Comparison of ENCODE assay signal across 19 cellular contexts in genomic region chr12:58309806-58310205, GRCh38.
A peak's percentile ranks its signal among the peaks of the same experiment; 100 is the strongest.
DNase-seq lines count a peak whose midpoint lies in the region; ATAC-seq and TF ChIP-seq lines count a peak whose summit lies in the region.
"Had no signal": no experiment of that assay in that cellular context is flagged by ENCODE, and none has a peak within 500 bp of the region (broad histone marks: within the 10 kb centered on the region; RNA-seq: fewer than 3 reads in every experiment).

No MANE protein-coding gene starts in this region.

- peaks cover 45% of the 10 kb centered on the region for H3K4me1 Mint-ChIP-seq in chondrocyte (ENCODE audit: low read depth)
- H3K4me1 Mint-ChIP-seq in activated T-cell treated with anti-CD3 and anti-CD28 coated beads, Interleukin-2, amount 50 U/mL, for 72 hours (ENCODE audit: low read depth): no peaks in the 10 kb centered on the region
- H3K4me1 Mint-ChIP-seq: activated CD8-positive, alpha-beta memory T cell treated with anti-CD3 and anti-CD28 coated beads, Interleukin-2, amount 10 ng/mL, durations not matched to agents 7 days and 5 days; activated naive CD4-positive, alpha-beta T cell treated with anti-CD3 and anti-CD28 coated beads, Interleukin-2, amount 50 U/mL, for 24 hours; central memory CD8-positive, alpha-beta T cell; nephron progenitor cell had no signal

- H3K79me2 ChIP-seq in trophoblast cell (ENCODE audit: control insufficient read depth, insufficient read depth, low read length, poor library complexity): no peaks in the 10 kb centered on the region

- peaks cover 18% of the 10 kb centered on the region for H3K79me1 ChIP-seq in trophoblast cell (ENCODE audit: low read length)

- peaks cover 5 to 8% of the 10 kb centered on the region in 2 experiments for H3K4me1 ChIP-seq in trophoblast cell (ENCODE audit: control insufficient read depth in 1 of 2, insufficient read depth in 2 of 2, low read length in 2 of 2)

- H3K27me3 ChIP-seq in trophoblast cell (ENCODE audit: insufficient read depth, low read length): no peaks in the 10 kb centered on the region

- H2BK12ac ChIP-seq in trophoblast cell (ENCODE audit: low read length): no peak overlapping the region

- no peak overlapping the region for H3K23ac ChIP-seq in trophoblast cell (ENCODE audit: low read length)

- H2AFZ ChIP-seq in trophoblast cell (ENCODE audit: insufficient read depth, low read length, poor library complexity): no peak overlapping the region

- H3K27me3 Mint-ChIP-seq in chondrocyte (ENCODE audit: low read depth): no peaks in the 10 kb centered on the region
- no peaks in the 10 kb centered on the region for H3K27me3 Mint-ChIP-seq in activated T-cell treated with anti-CD3 and anti-CD28 coated beads, Interleukin-2, amount 50 U/mL, for 72 hours (ENCODE audit: low read depth)
- H3K27me3 Mint-ChIP-seq: activated CD8-positive, alpha-beta memory T cell treated with anti-CD3 and anti-CD28 coated beads, Interleukin-2, amount 10 ng/mL, durations not matched to agents 7 days and 5 days; central memory CD8-positive, alpha-beta T cell had no signal

- H2BK5ac ChIP-seq in trophoblast cell (ENCODE audit: low read depth, low read length, poor library complexity): peak overlapping the region; percentile 8

- H3K4me3 Mint-ChIP-seq in chondrocyte (ENCODE audit: unreplicated experiment): no peak overlapping the region
- H3K4me3 Mint-ChIP-seq in activated T-cell treated with anti-CD3 and anti-CD28 coated beads, Interleukin-2, amount 50 U/mL, for 72 hours: no peak overlapping the region
- H3K4me3 Mint-ChIP-seq: activated CD8-positive, alpha-beta memory T cell treated with anti-CD3 and anti-CD28 coated beads, Interleukin-2, amount 10 ng/mL, durations not matched to agents 7 days and 5 days; activated naive CD4-positive, alpha-beta T cell treated with anti-CD3 and anti-CD28 coated beads, Interleukin-2, amount 50 U/mL, for 24 hours; CD4-positive, alpha-beta T cell; central memory CD8-positive, alpha-beta T cell; nephron progenitor cell had no signal

- no peaks in the 10 kb centered on the region for H3K36me3 ChIP-seq in trophoblast cell (ENCODE audit: control insufficient read depth in 1 of 2, insufficient read depth in 2 of 2, low read length in 2 of 2)
- H3K36me3 ChIP-seq: WERI-Rb-1 had no signal

- DNase-seq in chondrocyte (ENCODE audit: low spot score): no peak
- no peak for DNase-seq in trophoblast cell
- no peak for DNase-seq in NCI-H1436 (lab: John Stamatoyannopoulos, UW)
- DNase-seq in pons (ENCODE audit: low spot score): no peak
- no peak for DNase-seq in SKM-1 treated with dmso at 0.1 percent for 144 hours (lab: John Stamatoyannopoulos, UW; ENCODE audit: unreplicated experiment)
- no peak for DNase-seq in activated T-cell treated with anti-CD3 and anti-CD28 coated beads, Interleukin-2, amount 50 U/mL, for 72 hours
- DNase-seq: activated CD8-positive, alpha-beta memory T cell treated with anti-CD3 and anti-CD28 coated beads, Interleukin-2, amount 10 ng/mL, durations not matched to agents 7 days and 5 days; CD4-positive, alpha-beta T cell; hippocampal formation; NCI-H1694 treated with DMSO at 0.1 percent for 48 hours; nephron progenitor cell; NK-92 treated with Interleukin-12 subunit alpha and Interleukin-12 subunit beta, amount 100 ng/mL, for 24 hours; WERI-Rb-1 had no signal

- H4K91ac ChIP-seq in trophoblast cell (ENCODE audit: low read depth, low read length): peak overlapping the region; percentile 49

- H3K27ac Mint-ChIP-seq in chondrocyte (ENCODE audit: unreplicated experiment): peak overlapping the region; percentile 46
- H3K27ac Mint-ChIP-seq in activated T-cell treated with anti-CD3 and anti-CD28 coated beads, Interleukin-2, amount 50 U/mL, for 72 hours: no peak overlapping the region
- H3K27ac Mint-ChIP-seq: activated CD8-positive, alpha-beta memory T cell treated with anti-CD3 and anti-CD28 coated beads, Interleukin-2, amount 10 ng/mL, durations not matched to agents 7 days and 5 days; activated naive CD4-positive, alpha-beta T cell treated with anti-CD3 and anti-CD28 coated beads, Interleukin-2, amount 50 U/mL, for 24 hours; CD4-positive, alpha-beta T cell; nephron progenitor cell had no signal

- H2BK120ac ChIP-seq in trophoblast cell (ENCODE audit: insufficient read depth, low read length, poor library complexity): peak overlapping the region; percentile 10

- peaks cover 14% of the 10 kb centered on the region for H3K9me3 Mint-ChIP-seq in chondrocyte (ENCODE audit: low read depth)
- H3K9me3 Mint-ChIP-seq in activated T-cell treated with anti-CD3 and anti-CD28 coated beads, Interleukin-2, amount 50 U/mL, for 72 hours: peaks cover 0 to 2% of the 10 kb centered on the region in 2 donors
- H3K9me3 Mint-ChIP-seq: central memory CD8-positive, alpha-beta T cell had no signal

- H3K14ac ChIP-seq in trophoblast cell (ENCODE audit: low read length): peak overlapping the region; percentile 15

- H3K36me3 Mint-ChIP-seq in chondrocyte (ENCODE audit: low read depth): peaks cover 3% of the 10 kb centered on the region
- H3K36me3 Mint-ChIP-seq in activated T-cell treated with anti-CD3 and anti-CD28 coated beads, Interleukin-2, amount 50 U/mL, for 72 hours (ENCODE audit: insufficient read depth in 2 of 2): peaks cover 0 to 1% of the 10 kb centered on the region in 2 donors
- H3K36me3 Mint-ChIP-seq: activated CD8-positive, alpha-beta memory T cell treated with anti-CD3 and anti-CD28 coated beads, Interleukin-2, amount 10 ng/mL, durations not matched to agents 7 days and 5 days; activated naive CD4-positive, alpha-beta T cell treated with anti-CD3 and anti-CD28 coated beads, Interleukin-2, amount 50 U/mL, for 24 hours had no signal

- ATAC-seq in GM18867 (IDR thresholded peaks at IDR 0.05; ENCODE audit: unreplicated experiment): peak; percentile 64
- peak; percentile 65 for ATAC-seq in HG03432 (IDR thresholded peaks at IDR 0.05; ENCODE audit: unreplicated experiment)
- ATAC-seq in activated T-cell treated with anti-CD3 and anti-CD28 coated beads, Interleukin-2, amount 50 U/mL, for 72 hours (replicated peaks in 1 of 2): no peak
- ATAC-seq: activated CD8-positive, alpha-beta memory T cell treated with anti-CD3 and anti-CD28 coated beads, Interleukin-2, amount 10 ng/mL, durations not matched to agents 7 days and 5 days; K562 had no signal

- H3K4ac ChIP-seq in trophoblast cell (ENCODE audit: low read depth, low read length): no peak overlapping the region

- no peak overlapping the region for H4K12ac ChIP-seq in trophoblast cell (ENCODE audit: low read depth, low read length)

- H3K9ac ChIP-seq in trophoblast cell (ENCODE audit: low read length): no peak overlapping the region

- no peak for TF ChIP-seq CTCF in chondrocyte (IDR thresholded peaks at IDR 0.05)

- WGBS in trophoblast cell (ENCODE audit: extremely low coverage, insufficient coverage, insufficient read length): 100% methylated on average over 1 of the region's 4 CpGs

- H3K27ac ChIP-seq in trophoblast cell (ENCODE audit: low read depth, low read length): peak overlapping the region; percentile 2
- H3K27ac ChIP-seq: SK-N-MC, WERI-Rb-1 had no signal

- no peak overlapping the region for H2AK5ac ChIP-seq in trophoblast cell (ENCODE audit: low read length)

- no peak overlapping the region for H3K4me3 ChIP-seq in trophoblast cell (ENCODE audit: low read depth, low read length)
- H3K4me3 ChIP-seq: K562, SK-N-MC had no signal

- H3K18ac ChIP-seq in trophoblast cell (ENCODE audit: low read length): no peak overlapping the region

- no peak overlapping the region for H3K4me2 ChIP-seq in trophoblast cell (ENCODE audit: low read length)

- no peaks in the 10 kb centered on the region for H3K9me3 ChIP-seq in trophoblast cell (ENCODE audit: insufficient read depth, low read depth, low read length)

- H4K8ac ChIP-seq in trophoblast cell (ENCODE audit: low read depth, low read length): peak overlapping the region; percentile 5

Comparison
In these comparisons a context has a peak if more than half of its experiments do, and no peak if none do; other contexts are left out.
1. ATAC-seq: peak in GM18867 (single experiment) and HG03432 (single experiment); none in activated T-cell treated with anti-CD3 and anti-CD28 coated beads, Interleukin-2, amount 50 U/mL, for 72 hours (0 of 2).